ENCODE assay signal across 13 cellular contexts in the genomic region with DNA sequence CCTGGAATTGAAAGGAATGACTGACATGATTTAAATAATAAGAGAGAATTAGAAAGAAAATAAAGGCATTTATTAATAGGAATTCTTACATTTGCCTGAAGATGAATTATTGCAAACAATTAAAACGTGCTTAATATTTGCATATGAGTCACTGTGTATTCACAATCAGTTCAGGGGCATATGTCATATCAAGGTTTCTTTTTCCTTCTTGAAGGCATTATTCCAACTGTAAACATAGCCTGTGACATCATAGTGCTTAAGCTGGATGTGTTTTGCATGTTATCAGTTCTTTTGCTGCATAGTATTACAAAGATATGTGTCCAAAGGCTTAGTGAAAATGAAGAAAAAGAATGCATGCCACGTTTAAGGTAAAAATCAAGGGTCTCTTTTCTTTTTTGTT.
"Had no signal": no experiment of that assay in that cellular context is flagged by ENCODE, and none has a peak within 500 bp of the region (broad histone marks: within the 10 kb centered on the region; RNA-seq: fewer than 3 reads in every experiment).

No MANE protein-coding gene starts in this region.

- H3K4me3 ChIP-seq: dorsolateral prefrontal cortex, esophagus squamous epithelium, stomach, thyroid gland, uterus had no signal

- H3K9me3 Mint-ChIP-seq: activated naive CD4-positive, alpha-beta T cell treated with anti-CD3 and anti-CD28 coated beads, Interleukin-2, amount 50 U/mL, for 24 hours; T-helper 2 cell treated with Interferon-gamma antibody and Interleukin-4, amounts not matched to agents 5 μg/mL and 100 μg/mL, for 36 hours had no signal

- H3K4me1 Mint-ChIP-seq: activated naive CD4-positive, alpha-beta T cell treated with anti-CD3 and anti-CD28 coated beads, Interleukin-2, amount 50 U/mL, for 24 hours had no signal

- H3K4me3 Mint-ChIP-seq: activated naive CD4-positive, alpha-beta T cell treated with anti-CD3 and anti-CD28 coated beads, Interleukin-2, amount 50 U/mL, for 24 hours; T-helper 2 cell treated with Interferon-gamma antibody and Interleukin-4, amounts not matched to agents 5 μg/mL and 100 μg/mL, for 36 hours had no signal

- H3K4me1 ChIP-seq: thyroid gland had no signal

- H3K27me3 Mint-ChIP-seq: activated naive CD4-positive, alpha-beta T cell treated with anti-CD3 and anti-CD28 coated beads, Interleukin-2, amount 50 U/mL, for 24 hours had no signal

- DNase-seq: activated CD4-positive, alpha-beta T cell treated with anti-CD3 and anti-CD28 coated beads, Interleukin-2, amount 50 U/mL, for 1 hour; activated effector memory CD4-positive, alpha-beta T cell treated with Interleukin-2 at 50 U/mL for 16 hours; activated T-cell treated with anti-CD3 and anti-CD28 coated beads, Interleukin-2, amount 50 U/mL, for 1 hour; amygdala; dorsolateral prefrontal cortex; esophagus squamous epithelium; retina; stimulated activated CD4-positive, alpha-beta T cell treated with anti-CD3 and anti-CD28 coated beads, Interleukin-4, amount 100 ng/mL, for 24 hours; stomach; thyroid gland; uterus had no signal

- H3K27me3 ChIP-seq: esophagus squamous epithelium, stomach, thyroid gland, uterus had no signal

- H3K36me3 Mint-ChIP-seq: activated naive CD4-positive, alpha-beta T cell treated with anti-CD3 and anti-CD28 coated beads, Interleukin-2, amount 50 U/mL, for 24 hours had no signal

- H3K27ac ChIP-seq: dorsolateral prefrontal cortex, esophagus squamous epithelium, thyroid gland, uterus had no signal

- H3K27ac Mint-ChIP-seq: activated naive CD4-positive, alpha-beta T cell treated with anti-CD3 and anti-CD28 coated beads, Interleukin-2, amount 50 U/mL, for 24 hours; T-helper 2 cell treated with Interferon-gamma antibody and Interleukin-4, amounts not matched to agents 5 μg/mL and 100 μg/mL, for 36 hours had no signal

- H3K9me3 ChIP-seq: esophagus squamous epithelium, stomach, thyroid gland, uterus had no signal

- H3K36me3 ChIP-seq: thyroid gland, uterus had no signal
